ENCODE assay signal across 10 cellular contexts in the genomic region with DNA sequence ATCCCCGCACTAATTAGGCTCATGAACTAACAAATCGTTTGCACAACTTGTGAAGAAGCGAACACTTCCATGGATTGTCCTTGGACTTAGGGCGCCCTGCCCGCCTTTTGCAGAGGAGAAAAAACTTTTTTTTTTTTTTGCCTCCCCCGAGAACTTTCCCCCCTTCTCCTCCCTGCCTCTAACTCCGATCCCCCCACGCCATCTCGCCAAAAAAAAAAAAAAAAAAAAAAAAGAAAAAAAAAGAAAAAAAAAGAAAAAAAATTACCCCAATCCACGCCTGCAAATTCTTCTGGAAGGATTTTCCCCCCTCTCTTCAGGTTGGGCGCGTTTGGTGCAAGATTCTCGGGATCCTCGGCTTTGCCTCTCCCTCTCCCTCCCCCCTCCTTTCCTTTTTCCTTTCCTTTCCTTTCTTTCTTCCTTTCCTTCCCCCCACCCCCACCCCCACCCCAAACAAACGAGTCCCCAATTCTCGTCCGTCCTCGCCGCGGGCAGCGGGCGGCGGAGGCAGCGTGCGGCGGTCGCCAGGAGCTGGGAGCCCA. TPM values are rescaled to one million over a fixed set of nuclear protein-coding genes. Genes with fewer than 3 reads are reported as not detected.
DNase-seq lines count a peak whose midpoint lies in the region; ATAC-seq and TF ChIP-seq lines count a peak whose summit lies in the region.
"Had no signal": no experiment of that assay in that cellular context is flagged by ENCODE, and none has a peak within 500 bp of the region (broad histone marks: within the 10 kb centered on the region; RNA-seq: fewer than 3 reads in every experiment).

Gene EMX2, plus strand, starts transcription at position 41 of the 539 bp plus-strand sequence. CDS start 522 bp downstream, outside the sequence.

- H3K4me3 Mint-ChIP-seq in activated naive CD8-positive, alpha-beta T cell, result peak within 1 kb of the TSS; percentile 76
- H3K4me3 Mint-ChIP-seq in activated naive CD8-positive, alpha-beta T cell treated with anti-CD3 and anti-CD28 coated beads, Interleukin-2, amount 50 U/mL, for 24 hours, result no peak within 1 kb of the TSS
- H3K4me3 Mint-ChIP-seq in type B pancreatic cell, result peak within 1 kb of the TSS; percentile 96

- peak within 1 kb of the TSS; percentile 26 to 33 for H3K4me3 ChIP-seq in cardiac fibroblast (replicated peaks in 1 of 2; ENCODE audit: low read depth in 2 of 2, low read length in 2 of 2)
- H3K4me3 ChIP-seq in mesodermal cell (ENCODE audit: extremely low read depth, insufficient read depth, low read length, poor library complexity, severe bottlenecking), result peak within 1 kb of the TSS; percentile 18

- H3K9me3 Mint-ChIP-seq in activated naive CD8-positive, alpha-beta T cell (ENCODE audit: low read depth), result no peaks in the 10 kb centered on the region
- H3K9me3 Mint-ChIP-seq in activated naive CD8-positive, alpha-beta T cell treated with anti-CD3 and anti-CD28 coated beads, Interleukin-2, amount 50 U/mL, for 24 hours, result no peaks in the 10 kb centered on the region
- H3K9me3 Mint-ChIP-seq in type B pancreatic cell, result no peaks in the 10 kb centered on the region

- H3K27me3 Mint-ChIP-seq in activated naive CD8-positive, alpha-beta T cell, result peaks cover 34% of the 10 kb centered on the region
- peaks cover 89% of the 10 kb centered on the region for H3K27me3 Mint-ChIP-seq in activated naive CD8-positive, alpha-beta T cell treated with anti-CD3 and anti-CD28 coated beads, Interleukin-2, amount 50 U/mL, for 24 hours
- peaks cover 82% of the 10 kb centered on the region for H3K27me3 Mint-ChIP-seq in type B pancreatic cell

- 0 to 2% methylated on average over 9 to 19 of the region's 27 CpGs for WGBS in mesodermal cell (ENCODE audit: insufficient coverage in 2 of 2), 2 experiments

- DNase-seq in activated naive CD8-positive, alpha-beta T cell treated with anti-CD3 and anti-CD28 coated beads, Interleukin-2, amount 50 U/mL, for 24 hours, result no peak
- no peak for DNase-seq in cardiac fibroblast (ENCODE audit: low read depth in 2 of 2)
- no peak for DNase-seq in type B pancreatic cell (ENCODE audit: extremely low spot score, unreplicated experiment)
- no peak for DNase-seq in NCI-H1105 (lab: John Stamatoyannopoulos, UW)
- DNase-seq in NCI-H2196 (lab: John Stamatoyannopoulos, UW; ENCODE audit: unreplicated experiment), result no peak
- DNase-seq in NCI-H187 (lab: John Stamatoyannopoulos, UW), result no peak
- DNase-seq: transverse colon had no signal

- no peak within 1 kb of the TSS for H3K27ac ChIP-seq in mesodermal cell (ENCODE audit: low read depth, low read length, severe bottlenecking)
- H3K27ac ChIP-seq: transverse colon had no signal

- H3K36me3 Mint-ChIP-seq in activated naive CD8-positive, alpha-beta T cell, result no peaks in the 10 kb centered on the region
- peaks cover 2% of the 10 kb centered on the region for H3K36me3 Mint-ChIP-seq in activated naive CD8-positive, alpha-beta T cell treated with anti-CD3 and anti-CD28 coated beads, Interleukin-2, amount 50 U/mL, for 24 hours (ENCODE audit: low read depth)
- peaks cover 14% of the 10 kb centered on the region for H3K36me3 Mint-ChIP-seq in type B pancreatic cell

- ATAC-seq in activated naive CD8-positive, alpha-beta T cell treated with anti-CD3 and anti-CD28 coated beads, Interleukin-2, amount 50 U/mL, for 24 hours, result no peak

- peaks cover 27% of the 10 kb centered on the region for H3K4me1 ChIP-seq in mesodermal cell (ENCODE audit: control insufficient read depth, insufficient read depth, low read length, poor library complexity, severe bottlenecking)

- no peaks in the 10 kb centered on the region for H3K9me3 ChIP-seq in mesodermal cell (ENCODE audit: control insufficient read depth, low read length)
- H3K9me3 ChIP-seq: transverse colon had no signal

- H3K27ac Mint-ChIP-seq in activated naive CD8-positive, alpha-beta T cell, result no peak within 1 kb of the TSS
- H3K27ac Mint-ChIP-seq in activated naive CD8-positive, alpha-beta T cell treated with anti-CD3 and anti-CD28 coated beads, Interleukin-2, amount 50 U/mL, for 24 hours, result no peak within 1 kb of the TSS
- peak within 1 kb of the TSS; percentile 96 for H3K27ac Mint-ChIP-seq in type B pancreatic cell

- H3K4me1 Mint-ChIP-seq in activated naive CD8-positive, alpha-beta T cell (ENCODE audit: low read depth), result peaks cover 32% of the 10 kb centered on the region
- H3K4me1 Mint-ChIP-seq in activated naive CD8-positive, alpha-beta T cell treated with anti-CD3 and anti-CD28 coated beads, Interleukin-2, amount 50 U/mL, for 24 hours, result peaks cover 30% of the 10 kb centered on the region
- H3K4me1 Mint-ChIP-seq in type B pancreatic cell (ENCODE audit: unreplicated experiment), result peaks cover 30% of the 10 kb centered on the region

- no peak for TF ChIP-seq CTCF in cardiac fibroblast (IDR thresholded peaks at IDR 0.05; ENCODE audit: low read depth, low read length)
- TF ChIP-seq CTCF in type B pancreatic cell (conservative IDR thresholded peaks at IDR 0.05), result peak; percentile 22

- no peaks in the 10 kb centered on the region for H3K36me3 ChIP-seq in mesodermal cell (ENCODE audit: control insufficient read depth, insufficient read depth, low read length)
- H3K36me3 ChIP-seq: transverse colon had no signal

RNA-seq across cellular contexts. Expression of gene EMX2, which starts in this region (rescaled TPM):
- not detected for polyA plus RNA-seq in mesodermal cell (2013, experiment 1 of 2)
- polyA plus RNA-seq in mesodermal cell (2013, experiment 2 of 2), result 0.20 TPM
- 24.7 and 29.9 TPM in 2 replicates for total RNA-seq in type B pancreatic cell (ENCODE audit: low replicate concordance)
- total RNA-seq: dermis microvascular lymphatic vessel endothelial cell had no signal
